Comparison of ENCODE assay signal across 1 cellular context in the genomic region with DNA sequence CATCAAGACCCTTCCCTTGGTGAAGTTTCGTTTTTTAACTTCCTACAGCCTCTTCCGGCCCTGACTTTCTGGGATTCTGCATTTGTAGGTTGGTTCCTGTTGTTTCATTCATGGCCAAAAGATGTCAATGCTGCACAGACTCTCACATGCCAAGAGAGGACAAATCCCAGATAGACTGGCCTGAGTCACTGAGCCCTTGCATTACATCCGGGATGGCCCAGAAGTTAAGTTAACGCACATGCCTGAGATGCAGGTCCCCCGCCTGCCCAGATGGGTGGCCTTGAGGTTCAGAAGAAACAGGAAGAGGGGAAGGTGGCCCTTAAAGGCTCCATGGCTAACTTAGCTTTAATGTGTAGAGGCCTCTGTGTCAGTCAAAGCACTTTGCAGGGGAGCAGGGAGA.
TF ChIP-seq lines count a peak whose summit lies in the region.

No MANE protein-coding gene starts in this region.

TF ChIP-seq in K562, 482 proteins besides CTCF, POLR2A, EP300 and RAD21 (continued from another document):
- TF ChIP-seq CHD7 (IDR thresholded peaks at IDR 0.05; ENCODE audit: low read depth, low read length) (no peak), POLR2H (tag; IDR thresholded peaks at IDR 0.05; ENCODE audit: low read depth) (no peak), NCOA1 (IDR thresholded peaks at IDR 0.05; ENCODE audit: low read depth) (no peak), TOE1 (IDR thresholded peaks at IDR 0.05; ENCODE audit: borderline replicate concordance) (no peak), TOE1 (CRISPR knock-in tag; IDR thresholded peaks at IDR 0.05; ENCODE audit: borderline replicate concordance, low read depth) (no peak)
